In the genomic region with DNA sequence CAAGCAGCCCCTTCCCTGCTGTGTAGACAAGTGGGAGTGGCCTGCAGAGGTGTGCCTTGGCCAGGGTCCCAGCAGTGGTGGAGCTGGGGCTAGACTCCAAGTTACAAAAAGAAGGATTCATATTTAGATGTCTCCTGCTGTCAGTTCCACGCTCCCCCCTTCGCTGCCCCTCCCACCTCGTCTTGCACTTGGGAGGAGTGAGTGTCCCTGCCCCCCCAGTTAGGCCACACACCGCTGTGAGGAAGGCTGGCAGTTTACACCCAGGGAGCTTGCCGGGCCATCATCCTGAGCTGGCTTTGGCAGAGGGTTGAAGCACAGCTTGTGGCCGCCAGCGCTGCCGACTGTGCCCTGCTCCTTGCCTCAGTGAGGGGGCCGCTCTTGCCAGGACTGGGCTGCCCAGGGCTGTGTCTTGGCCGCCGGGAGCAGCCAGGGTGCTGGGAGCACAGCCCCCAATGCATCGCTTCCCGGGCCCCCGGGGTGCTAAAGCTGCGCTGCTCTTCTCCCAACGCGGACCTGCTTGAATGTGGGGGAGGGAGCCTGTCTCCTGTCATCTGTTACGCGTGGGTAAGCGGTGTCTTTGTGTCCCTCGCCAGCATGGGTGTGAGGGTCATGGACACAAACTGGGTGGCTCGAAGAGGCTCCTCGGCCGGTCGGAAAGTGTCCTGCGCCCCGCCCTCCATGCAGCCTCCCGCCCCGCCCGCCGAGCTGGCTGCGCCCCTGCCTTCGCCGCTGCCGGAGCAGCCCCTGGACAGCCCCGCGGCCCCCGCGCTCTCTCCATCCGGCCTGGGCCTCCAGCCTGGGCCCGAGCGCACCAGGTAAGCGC, we compare ENCODE assay signal across 9 cellular contexts. TPM values are rescaled to one million over a fixed set of nuclear protein-coding genes. Genes with fewer than 3 reads are reported as not detected.
A peak's percentile ranks its signal among the peaks of the same experiment; 100 is the strongest.
DNase-seq lines count a peak whose midpoint lies in the region; ATAC-seq and TF ChIP-seq lines count a peak whose summit lies in the region.
"Had no signal": no experiment of that assay in that cellular context is flagged by ENCODE, and none has a peak within 500 bp of the region (broad histone marks: within the 10 kb centered on the region; RNA-seq: fewer than 3 reads in every experiment).

No MANE protein-coding gene starts in this region.

- H3K4me3 Mint-ChIP-seq in CD8-positive, alpha-beta memory T cell, result no peak overlapping the region

- DNase-seq in left lung (no peak), stomach (no peak), DMS53 treated with DMSO at 0.1 percent for 48 hours (lab: John Stamatoyannopoulos, UW; ENCODE audit: unreplicated experiment) (no peak), HAP-1 (ENCODE audit: low spot score in 2 of 2) (no peak), inferior parietal cortex (ENCODE audit: extremely low spot score) (no peak)
- no peak for DNase-seq in CD8-positive, alpha-beta memory T cell

- TF ChIP-seq CTCF in left lung (IDR thresholded peaks at IDR 0.05) (no peak), stomach (IDR thresholded peaks at IDR 0.05) (no peak)

- in situ Hi-C loops in HAP-1 (cut with MboI; ENCODE audit: low sequenced_read_pairs), result no loop called here

- H3K9ac ChIP-seq in HUES6 (ENCODE audit: low read length), result peak overlapping the region; percentile 40

- H3K4me1 Mint-ChIP-seq in CD8-positive, alpha-beta memory T cell, result peaks cover 0 to 4% (median 3%) of the 10 kb centered on the region in 3 donors

- ATAC-seq in left lung, result peak; percentile 31
- ATAC-seq: activated naive CD4-positive, alpha-beta T cell treated with anti-CD3 and anti-CD28 coated beads, Interleukin-2, amount 50 U/mL, for 72 hours had no signal

- H3K27ac ChIP-seq in HUES6 (ENCODE audit: low read depth, low read length), result no peak overlapping the region
- H3K27ac ChIP-seq in ectodermal cell (ENCODE audit: insufficient read depth, low read depth, low read length, poor library complexity, severe bottlenecking), result no peak overlapping the region
- H3K27ac ChIP-seq in left lung, result no peak overlapping the region
- H3K27ac ChIP-seq in stomach, result no peak overlapping the region
- H3K27ac ChIP-seq in CD8-positive, alpha-beta memory T cell (ENCODE audit: low read depth, low read length), result no peak overlapping the region

- peaks cover 14 to 64% of the 10 kb centered on the region in 2 donors for H3K27me3 Mint-ChIP-seq in CD8-positive, alpha-beta memory T cell

- WGBS in ectodermal cell, 2 experiments, result 2% methylated on average over 43 of the region's 43 CpGs
- 5 to 13% (median 7%) methylated on average over 11 to 43 of the region's 43 CpGs for WGBS in stomach, 5 donors

- intact Hi-C loops in left lung (cut with DNase I), result loop anchor here in 1 of 2 donors (10.0 kb wide), 1 partner anchor 639 kb away; no protein-coding TSS in a partner anchor
- intact Hi-C loops in stomach (cut with DNase I; ENCODE audit: low total_unique reads), result no loop called here

- H3K36me3 ChIP-seq in HUES6 (ENCODE audit: control insufficient read depth, insufficient read depth, low read length) (no peaks in the 10 kb centered on the region), ectodermal cell (ENCODE audit: control insufficient read depth, insufficient read depth, low read length) (no peaks in the 10 kb centered on the region), left lung (no peaks in the 10 kb centered on the region), stomach (no peaks in the 10 kb centered on the region), HAP-1 (replicated peaks) (no peaks in the 10 kb centered on the region)
- no peaks in the 10 kb centered on the region for H3K36me3 ChIP-seq in CD8-positive, alpha-beta memory T cell (ENCODE audit: insufficient read depth, low read length)

- no peak overlapping the region for H3K27ac Mint-ChIP-seq in CD8-positive, alpha-beta memory T cell
- H3K27ac Mint-ChIP-seq: activated naive CD4-positive, alpha-beta T cell treated with anti-CD3 and anti-CD28 coated beads, Interleukin-2, amount 50 U/mL, for 72 hours had no signal

- H3K36me3 Mint-ChIP-seq in CD8-positive, alpha-beta memory T cell, result peaks cover 0 to 2% (median 0%) of the 10 kb centered on the region in 3 donors
- H3K36me3 Mint-ChIP-seq: activated naive CD4-positive, alpha-beta T cell treated with anti-CD3 and anti-CD28 coated beads, Interleukin-2, amount 50 U/mL, for 72 hours had no signal

- no peak for TF ChIP-seq EP300 in stomach (IDR thresholded peaks at IDR 0.05)

- no peak for TF ChIP-seq POLR2A in stomach (IDR thresholded peaks at IDR 0.05)

- H3K4me1 ChIP-seq in HUES6 (ENCODE audit: control insufficient read depth, insufficient read depth, low read length) (peaks cover 22% of the 10 kb centered on the region), ectodermal cell (ENCODE audit: control insufficient read depth, insufficient read depth, low read length) (peaks cover 8% of the 10 kb centered on the region), left lung (no peaks in the 10 kb centered on the region), stomach (peaks cover 8 to 16% (median 14%) of the 10 kb centered on the region in 4 donors), HAP-1 (no peaks in the 10 kb centered on the region)
- H3K4me1 ChIP-seq in CD8-positive, alpha-beta memory T cell (ENCODE audit: insufficient read depth, low read length), result no peaks in the 10 kb centered on the region

- no peaks in the 10 kb centered on the region for H3K9me3 Mint-ChIP-seq in CD8-positive, alpha-beta memory T cell
- H3K9me3 Mint-ChIP-seq: activated naive CD4-positive, alpha-beta T cell treated with anti-CD3 and anti-CD28 coated beads, Interleukin-2, amount 50 U/mL, for 72 hours had no signal

- H3K9me3 ChIP-seq in HUES6 (ENCODE audit: control insufficient read depth, insufficient read depth, low read depth, low read length), result no peaks in the 10 kb centered on the region
- no peaks in the 10 kb centered on the region for H3K9me3 ChIP-seq in ectodermal cell (ENCODE audit: control insufficient read depth, low read length)
- no peaks in the 10 kb centered on the region for H3K9me3 ChIP-seq in left lung
- H3K9me3 ChIP-seq in stomach, result no peaks in the 10 kb centered on the region
- no peaks in the 10 kb centered on the region for H3K9me3 ChIP-seq in CD8-positive, alpha-beta memory T cell (ENCODE audit: low read length)
- H3K9me3 ChIP-seq in HAP-1, result no peaks in the 10 kb centered on the region

- H3K4me3 ChIP-seq in HUES6 (ENCODE audit: low read depth, low read length) (peak overlapping the region; percentile 65), ectodermal cell (ENCODE audit: insufficient read depth, low read depth, low read length) (peak overlapping the region; percentile 26), left lung (no peak overlapping the region), stomach (peak overlapping the region; percentile 39 to 45 (median 41)), HAP-1 (no peak overlapping the region)
- no peak overlapping the region for H3K4me3 ChIP-seq in CD8-positive, alpha-beta memory T cell (ENCODE audit: low read length)

- CTCF ChIA-PET in CD8-positive, alpha-beta memory T cell (lab: Charles Lee), result no interaction called here

- POLR2A ChIA-PET in CD8-positive, alpha-beta memory T cell (lab: Charles Lee), result no interaction called here

- H3K27me3 ChIP-seq in HUES6 (ENCODE audit: control insufficient read depth, insufficient read depth, low read length), result peaks cover 9% of the 10 kb centered on the region; the same call in 1 of the 2 replicates
- peaks cover 16% of the 10 kb centered on the region for H3K27me3 ChIP-seq in ectodermal cell (ENCODE audit: control insufficient read depth, insufficient read depth, low read length, poor library complexity, severe bottlenecking)
- peaks cover 0 to 26% of the 10 kb centered on the region in 2 donors for H3K27me3 ChIP-seq in left lung
- peaks cover 0 to 20% (median 6%) of the 10 kb centered on the region in 3 donors for H3K27me3 ChIP-seq in stomach
- H3K27me3 ChIP-seq in CD8-positive, alpha-beta memory T cell (ENCODE audit: insufficient read depth, low read length, poor library complexity, severe bottlenecking), result no peaks in the 10 kb centered on the region
- H3K27me3 ChIP-seq in HAP-1 (ENCODE audit: low read depth), result no peaks in the 10 kb centered on the region

RNA-seq across cellular contexts. Expression of gene ELAC2, which starts 44.1 kb away (rescaled TPM):
- 85.2 TPM for polyA plus RNA-seq in ectodermal cell (2013, experiment 1 of 4)
- 81.8 TPM for polyA plus RNA-seq in ectodermal cell (2013, experiment 2 of 4)
- 57.8 TPM for polyA plus RNA-seq in ectodermal cell (2013, experiment 3 of 4)
- polyA plus RNA-seq in ectodermal cell (2013, experiment 4 of 4), result 65.7 TPM
- total RNA-seq in left lung, result 10 to 100 TPM; 40.0 to 52.3 TPM
- total RNA-seq in stomach, result 100 to 1,000 TPM in 1 of 5 donors, 10 to 100 TPM in 4; 53.9 to 156 (median 87.0) TPM
- 10 to 100 TPM; 20.5 to 30.6 (median 25.2) TPM for polyA plus RNA-seq in stomach
- 10 to 100 TPM; 84.5 to 86.3 TPM for total RNA-seq in CD8-positive, alpha-beta memory T cell
- 54.2 TPM for polyA plus RNA-seq in CD8-positive, alpha-beta memory T cell

Comparison
In these comparisons a context has a peak if more than half of its experiments do, and no peak if none do; other contexts are left out.
1. H3K4me3 ChIP-seq: peak in HUES6 (single experiment), ectodermal cell (single experiment) and stomach (4 of 4); none in left lung (0 of 2), CD8-positive, alpha-beta memory T cell (single experiment) and HAP-1 (single experiment).